In the genomic region with DNA sequence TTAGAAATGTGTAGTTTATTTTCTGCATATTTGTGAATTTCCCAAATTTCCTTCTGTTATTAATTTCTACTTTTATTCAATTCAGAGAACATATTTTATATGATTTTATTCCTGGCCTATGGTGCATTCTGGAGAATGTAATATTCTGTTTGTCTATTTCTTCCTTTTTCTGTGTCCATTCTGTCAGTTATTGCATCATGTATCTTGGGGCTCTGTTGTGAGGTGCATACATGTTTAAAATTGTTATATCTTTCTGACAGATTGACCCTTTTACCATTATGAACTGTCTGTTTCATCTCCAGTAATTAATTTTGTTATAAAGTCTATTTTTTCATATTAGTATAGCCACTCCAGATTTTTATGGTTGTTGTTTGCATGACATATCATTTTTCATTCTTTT, we compare ENCODE assay signal across 7 cellular contexts.
"Had no signal": no experiment of that assay in that cellular context is flagged by ENCODE, and none has a peak within 500 bp of the region (broad histone marks: within the 10 kb centered on the region; RNA-seq: fewer than 3 reads in every experiment).

No MANE protein-coding gene starts in this region.

- ATAC-seq: HepG2 had no signal

- H3K4me2 ChIP-seq: KMS-11 had no signal

- H3K27ac ChIP-seq: HL-60, KMS-11 had no signal

- H3K27me3 Mint-ChIP-seq: IgD-negative memory B cell had no signal

- DNase-seq: KBM-7, KG1 had no signal

- H3K27ac Mint-ChIP-seq: IgD-negative memory B cell had no signal

- H3K9ac ChIP-seq: KMS-11 had no signal

- FAIRE-seq: HepG2, HTR-8/SVneo had no signal

- H3K4me1 Mint-ChIP-seq: IgD-negative memory B cell had no signal
